ENCODE assay signal across 30 cellular contexts in the genomic region with DNA sequence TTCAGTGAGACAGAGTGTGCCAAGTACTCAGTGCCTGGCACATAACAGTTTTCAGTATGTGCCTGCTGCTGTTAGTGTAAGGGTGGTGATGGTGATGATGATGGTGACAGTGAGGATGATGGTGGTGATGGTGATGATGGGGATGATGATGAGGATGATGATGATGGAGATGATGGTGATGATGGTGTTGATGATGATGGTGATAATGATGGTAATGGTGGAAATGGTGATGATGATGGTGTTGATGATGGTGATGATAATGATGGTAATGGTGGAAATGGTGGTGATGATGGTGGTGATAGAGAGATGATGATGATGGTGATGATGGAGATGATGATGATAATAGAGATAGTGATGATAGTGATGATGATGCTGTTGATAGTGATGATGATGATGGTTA.
"Had no signal": no experiment of that assay in that cellular context is flagged by ENCODE, and none has a peak within 500 bp of the region (broad histone marks: within the 10 kb centered on the region; RNA-seq: fewer than 3 reads in every experiment).

No MANE protein-coding gene starts in this region.

- H3K27me3 ChIP-seq: ascending aorta, brain microvascular endothelial cell, foreskin keratinocyte, gastrocnemius medialis had no signal

- FAIRE-seq: bronchial epithelial cell had no signal

- H3K4me1 ChIP-seq: ascending aorta, foreskin keratinocyte, gastrocnemius medialis had no signal

- H3K9me3 ChIP-seq: ascending aorta, gastrocnemius medialis had no signal

- H3K27ac ChIP-seq: ascending aorta, brain microvascular endothelial cell, coronary artery, dorsolateral prefrontal cortex, esophagus muscularis mucosa, foreskin keratinocyte, gastrocnemius medialis, heart left ventricle, VCaP had no signal

- ATAC-seq: activated naive CD4-positive, alpha-beta T cell treated with anti-CD3 and anti-CD28 coated beads, Interleukin-2, amount 50 U/mL, for 72 hours; activated T-cell treated with anti-CD3 and anti-CD28 coated beads, Interleukin-2, amount 50 U/mL, for 72 hours; foreskin keratinocyte; gastrocnemius medialis; heart left ventricle; WTC11 had no signal

- H3K36me3 ChIP-seq: ascending aorta, brain microvascular endothelial cell, esophagus muscularis mucosa, gastrocnemius medialis, heart left ventricle had no signal

- DNase-seq: activated CD4-positive, alpha-beta memory T cell treated with anti-CD3 and anti-CD28 coated beads, Interleukin-2, amount 10 ng/mL, durations not matched to agents 7 days and 5 days; activated CD4-positive, alpha-beta T cell treated with anti-CD3 and anti-CD28 coated beads for 1 hour; activated CD4-positive, alpha-beta T cell treated with anti-CD3 and anti-CD28 coated beads for 4 hours; activated CD4-positive, alpha-beta T cell treated with anti-CD3 and anti-CD28 coated beads, Interleukin-2, amount 10 ng/mL, durations not matched to agents 7 days and 5 days; activated CD4-positive, alpha-beta T cell treated with anti-CD3 and anti-CD28 coated beads, Interleukin-2, amount 50 U/mL, for 4 hours; activated CD8-positive, alpha-beta memory T cell treated with anti-CD3 and anti-CD28 coated beads, Interleukin-2, amount 50 U/mL, for 48 hours; activated gamma-delta T cell; activated naive CD4-positive, alpha-beta T cell; activated naive CD4-positive, alpha-beta T cell treated with anti-CD3 and anti-CD28 coated beads, Interleukin-2, amount 10 ng/mL, durations not matched to agents 7 days and 5 days; activated naive CD8-positive, alpha-beta T cell treated with anti-CD3 and anti-CD28 coated beads, Interleukin-2, amount 10 ng/mL, durations not matched to agents 7 days and 5 days; activated T-cell treated with anti-CD3 and anti-CD28 coated beads for 4 hours; activated T-cell treated with anti-CD3 and anti-CD28 coated beads, Interleukin-2, amount 50 U/mL, for 24 hours; activated T-cell treated with anti-CD3 and anti-CD28 coated beads, Interleukin-2, amount 50 U/mL, for 72 hours; brain microvascular endothelial cell; dorsolateral prefrontal cortex; effector memory CD4-positive, alpha-beta T cell; endodermal cell; erythroblast; foreskin keratinocyte; gastrocnemius medialis; glutamatergic neuron; heart left ventricle; T-helper 2 cell had no signal

- H3K4me3 ChIP-seq: ascending aorta, coronary artery, dorsolateral prefrontal cortex, esophagus muscularis mucosa, gastrocnemius medialis, heart left ventricle had no signal
